In the genomic region with DNA sequence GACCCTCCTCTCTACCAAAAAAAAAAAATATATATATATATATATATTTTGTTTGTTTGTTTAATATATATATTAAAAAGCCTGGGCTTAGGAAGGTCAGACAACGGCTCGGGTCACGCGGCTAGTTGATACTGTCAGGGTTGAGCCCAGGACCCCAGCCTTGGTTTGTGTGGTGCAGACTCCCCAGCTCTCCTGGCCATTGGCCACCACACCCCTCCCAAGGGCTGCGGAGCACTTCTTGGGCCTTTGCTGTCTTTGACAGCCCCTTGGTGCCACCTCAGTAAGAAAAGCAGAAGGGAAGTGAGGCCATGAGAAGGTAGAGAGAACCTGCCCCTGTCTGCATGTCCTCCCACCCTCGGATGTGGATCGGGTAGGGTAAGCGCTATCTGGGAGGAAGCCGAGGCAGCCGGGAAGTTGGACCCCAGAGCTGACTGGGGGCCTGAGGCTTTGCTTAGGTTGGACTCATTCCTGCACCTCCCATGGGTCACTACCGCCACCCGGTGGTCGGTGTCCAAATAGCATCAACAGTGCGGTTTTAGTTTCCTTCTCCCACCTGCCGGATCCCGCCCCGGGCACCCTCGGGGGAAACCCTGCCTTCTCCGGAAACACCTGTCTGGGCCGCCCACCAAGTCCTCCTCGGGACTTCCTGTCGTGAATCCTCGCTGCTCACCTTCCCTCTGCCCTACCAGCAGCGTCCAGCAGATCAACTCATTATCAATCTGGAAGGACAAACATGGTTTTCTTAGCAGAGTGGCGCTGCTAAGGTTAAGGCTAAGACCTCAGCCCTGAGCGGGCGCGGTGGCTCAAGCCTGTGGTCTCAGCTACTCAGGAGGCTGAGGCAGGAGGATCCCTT, we compare ENCODE assay signal across 9 cellular contexts. TPM values are rescaled to one million over a fixed set of nuclear protein-coding genes. Genes with fewer than 3 reads are reported as not detected.
A peak's percentile ranks its signal among the peaks of the same experiment; 100 is the strongest.
DNase-seq lines count a peak whose midpoint lies in the region; ATAC-seq lines count a peak whose summit lies in the region.
"Had no signal": no experiment of that assay in that cellular context is flagged by ENCODE, and none has a peak within 500 bp of the region (broad histone marks: within the 10 kb centered on the region; RNA-seq: fewer than 3 reads in every experiment).

No MANE protein-coding gene starts in this region.

- no peak overlapping the region for H4K5ac ChIP-seq in mesendoderm (ENCODE audit: low read length)

- H2BK5ac ChIP-seq in mesendoderm (ENCODE audit: low read length) = no peak overlapping the region

- H3K27me3 ChIP-seq in CD8-positive, alpha-beta memory T cell (ENCODE audit: insufficient read depth, low read length, poor library complexity, severe bottlenecking) = no peaks in the 10 kb centered on the region
- H3K27me3 ChIP-seq in mesendoderm (ENCODE audit: insufficient read depth, low read length, poor library complexity) = no peaks in the 10 kb centered on the region

- peak; percentile 86 for ATAC-seq in GM19397 (IDR thresholded peaks at IDR 0.05; ENCODE audit: unreplicated experiment)
- ATAC-seq in HG03521 (IDR thresholded peaks at IDR 0.05; ENCODE audit: unreplicated experiment) = peak; percentile 83

- H3K9me3 Mint-ChIP-seq in CD8-positive, alpha-beta memory T cell = no peaks in the 10 kb centered on the region
- no peaks in the 10 kb centered on the region for H3K9me3 Mint-ChIP-seq in activated CD4-positive, alpha-beta memory T cell treated with anti-CD3 and anti-CD28 coated beads for 36 hours

- H3K27ac ChIP-seq in CD8-positive, alpha-beta memory T cell (ENCODE audit: low read depth, low read length) = no peak overlapping the region
- H3K27ac ChIP-seq in mesendoderm (ENCODE audit: low read depth, low read length) = no peak overlapping the region

- peaks cover 8% of the 10 kb centered on the region for H3K4me1 ChIP-seq in CD8-positive, alpha-beta memory T cell (ENCODE audit: insufficient read depth, low read length)
- no peaks in the 10 kb centered on the region for H3K4me1 ChIP-seq in mesendoderm (ENCODE audit: control insufficient read depth, low read depth, low read length)

- POLR2A ChIA-PET in CD8-positive, alpha-beta memory T cell (lab: Charles Lee) = no interaction called here
- POLR2A ChIA-PET in activated CD4-positive, alpha-beta memory T cell treated with anti-CD3 and anti-CD28 coated beads for 36 hours (lab: Charles Lee) = no interaction called here

- peak overlapping the region; percentile 50 for H3K9ac ChIP-seq in mesendoderm (ENCODE audit: low read length)

- DNase-seq in CD8-positive, alpha-beta memory T cell = peak; percentile 79 to 89 (median 88)
- DNase-seq in NCI-H748 (lab: John Stamatoyannopoulos, UW; ENCODE audit: unreplicated experiment) (peak; percentile 84), mesendoderm (peak; percentile 89)
- DNase-seq in activated CD4-positive, alpha-beta memory T cell treated with anti-CD3 and anti-CD28 coated beads for 36 hours = peak; percentile 96
- DNase-seq in effector CD4-positive, alpha-beta T cell = peak; percentile 81
- DNase-seq in stimulated activated CD8-positive, alpha-beta memory T cell treated with anti-CD3 and anti-CD28 coated beads, Interleukin-12 subunit alpha, Interleukin-12 subunit beta, amount 100 ng/mL, for 4 hours (ENCODE audit: low read depth) = peak; percentile 77

- H2BK120ac ChIP-seq in mesendoderm (ENCODE audit: low read depth, low read length) = no peak overlapping the region

- no peak overlapping the region for H2AK5ac ChIP-seq in mesendoderm (ENCODE audit: low read length)

- H2BK15ac ChIP-seq in mesendoderm (replicated peaks; ENCODE audit: low read depth) = no peak overlapping the region

- H3K23ac ChIP-seq in mesendoderm (ENCODE audit: low read length) = no peak overlapping the region

- WGBS in mesendoderm (ENCODE audit: extremely low coverage, insufficient coverage, low lambda C conversion rate) = no CpG with 5 or more reads among the region's 28 CpGs

- H3K79me1 ChIP-seq in mesendoderm (ENCODE audit: low read length) = no peaks in the 10 kb centered on the region

- peak overlapping the region; percentile 58 to 93 (median 87) for H3K4me3 Mint-ChIP-seq in CD8-positive, alpha-beta memory T cell
- peak overlapping the region; percentile 76 for H3K4me3 Mint-ChIP-seq in activated CD4-positive, alpha-beta memory T cell treated with anti-CD3 and anti-CD28 coated beads for 36 hours

- no peaks in the 10 kb centered on the region for H3K79me2 ChIP-seq in mesendoderm (ENCODE audit: control insufficient read depth, insufficient read depth, low read length)

- H3K36me3 ChIP-seq in CD8-positive, alpha-beta memory T cell (ENCODE audit: insufficient read depth, low read length) = no peaks in the 10 kb centered on the region
- no peaks in the 10 kb centered on the region for H3K36me3 ChIP-seq in mesendoderm (ENCODE audit: control insufficient read depth, insufficient read depth, low read length)

- peak overlapping the region; percentile 39 for H3K4me2 ChIP-seq in mesendoderm (ENCODE audit: low read length)

- H3K4ac ChIP-seq in mesendoderm (ENCODE audit: low read depth, low read length) = no peak overlapping the region

- no peaks in the 10 kb centered on the region for H3K36me3 Mint-ChIP-seq in CD8-positive, alpha-beta memory T cell
- H3K36me3 Mint-ChIP-seq in activated CD4-positive, alpha-beta memory T cell treated with anti-CD3 and anti-CD28 coated beads for 36 hours = no peaks in the 10 kb centered on the region

- no peak overlapping the region for H4K8ac ChIP-seq in mesendoderm (ENCODE audit: low read depth, low read length)

- CTCF ChIA-PET in CD8-positive, alpha-beta memory T cell (lab: Charles Lee) = interaction anchor here (1.0 to 2.1 kb wide), 7 partner anchors 16 to 413 kb away, joined by 3 to 6 read pairs (median 3); no protein-coding TSS in a partner anchor
- CTCF ChIA-PET in activated CD4-positive, alpha-beta memory T cell treated with anti-CD3 and anti-CD28 coated beads for 36 hours (lab: Charles Lee) = interaction anchor here (0.8 to 3.0 kb wide), 8 partner anchors 31 to 567 kb away, joined by 3 to 25 read pairs (median 4); no protein-coding TSS in a partner anchor

- H3K56ac ChIP-seq in mesendoderm (ENCODE audit: low read length) = peak overlapping the region; percentile 84

- peak overlapping the region in 6 of 8 donors; percentile 72 to 86 (median 84) for H3K27ac Mint-ChIP-seq in CD8-positive, alpha-beta memory T cell
- peak overlapping the region; percentile 51 for H3K27ac Mint-ChIP-seq in activated CD4-positive, alpha-beta memory T cell treated with anti-CD3 and anti-CD28 coated beads for 36 hours

- no peak overlapping the region for H3K18ac ChIP-seq in mesendoderm (ENCODE audit: low read length)

- peaks cover 8 to 14% (median 10%) of the 10 kb centered on the region in 3 donors for H3K4me1 Mint-ChIP-seq in CD8-positive, alpha-beta memory T cell
- peaks cover 11% of the 10 kb centered on the region for H3K4me1 Mint-ChIP-seq in activated CD4-positive, alpha-beta memory T cell treated with anti-CD3 and anti-CD28 coated beads for 36 hours (ENCODE audit: low read depth)

- intact Hi-C loops in activated CD4-positive, alpha-beta memory T cell treated with anti-CD3 and anti-CD28 coated beads for 36 hours (cut with micrococcal nuclease) = loop anchor here (1.0 to 10.0 kb wide), 4 partner anchors 166 to 569 kb away; partner anchors contain the start of genes ARV1, COG2 and FAM89A

- H3K9me3 ChIP-seq in CD8-positive, alpha-beta memory T cell (ENCODE audit: low read length) = no peaks in the 10 kb centered on the region

- H3K27me3 Mint-ChIP-seq in CD8-positive, alpha-beta memory T cell = peaks cover 0 to 1% of the 10 kb centered on the region in 2 donors
- no peaks in the 10 kb centered on the region for H3K27me3 Mint-ChIP-seq in activated CD4-positive, alpha-beta memory T cell treated with anti-CD3 and anti-CD28 coated beads for 36 hours

- peak overlapping the region; percentile 67 for H3K4me3 ChIP-seq in CD8-positive, alpha-beta memory T cell (ENCODE audit: low read length)
- H3K4me3 ChIP-seq in mesendoderm (ENCODE audit: low read length) = no peak overlapping the region

RNA-seq across cellular contexts. Expression of gene GNPAT, which starts 29.8 kb away (rescaled TPM):
- 10 to 100 TPM; 49.2 to 51.8 TPM for total RNA-seq in CD8-positive, alpha-beta memory T cell
- 33.2 TPM for polyA plus RNA-seq in CD8-positive, alpha-beta memory T cell
- 10 to 100 TPM; 56.2 to 60.3 TPM for total RNA-seq in activated CD4-positive, alpha-beta memory T cell treated with anti-CD3 and anti-CD28 coated beads for 36 hours
- 38.1 TPM for polyA plus RNA-seq in mesendoderm (2013, experiment 1 of 2)
- 37.3 TPM for polyA plus RNA-seq in mesendoderm (2013, experiment 2 of 2)

RNA-seq across cellular contexts. Expression of gene TRIM67, which starts 49.4 kb away (rescaled TPM):
- not detected for total RNA-seq in CD8-positive, alpha-beta memory T cell
- not detected for polyA plus RNA-seq in CD8-positive, alpha-beta memory T cell
- total RNA-seq in activated CD4-positive, alpha-beta memory T cell treated with anti-CD3 and anti-CD28 coated beads for 36 hours = not detected
- under 0.01 TPM for polyA plus RNA-seq in mesendoderm (2013, experiment 1 of 2)
- not detected for polyA plus RNA-seq in mesendoderm (2013, experiment 2 of 2)
- total RNA-seq: pulmonary artery endothelial cell had no signal
